ENCODE assay signal across 21 cellular contexts in genomic region chr17:45742251-45742650, GRCh38. TPM values are rescaled to one million over a fixed set of nuclear protein-coding genes. Genes with fewer than 3 reads are reported as not detected.
A peak's percentile ranks its signal among the peaks of the same experiment; 100 is the strongest.
DNase-seq lines count a peak whose midpoint lies in the region; ATAC-seq and TF ChIP-seq lines count a peak whose summit lies in the region.
"Had no signal": no experiment of that assay in that cellular context is flagged by ENCODE, and none has a peak within 500 bp of the region (broad histone marks: within the 10 kb centered on the region; RNA-seq: fewer than 3 reads in every experiment).

No MANE protein-coding gene starts in this region.

- WGBS in body of pancreas, 2 donors = 79 to 93% methylated on average over 1 of the region's 1 CpG

- H3K4me1 ChIP-seq in body of pancreas = no peaks in the 10 kb centered on the region
- H3K4me1 ChIP-seq: HAP-1 had no signal

- peak; percentile 26; the same call in 1 of the 2 replicates for TF ChIP-seq RAD21 in Ishikawa (IDR thresholded peaks at IDR 0.05; ENCODE audit: low read depth)

- H3K4me3 ChIP-seq in kidney epithelial cell (ENCODE audit: low read depth, low read length) (no peak overlapping the region), body of pancreas (no peak overlapping the region)
- H3K4me3 ChIP-seq: GM12878, GM23248, HAP-1 had no signal

- H3K27me3 ChIP-seq in kidney epithelial cell (ENCODE audit: control insufficient read depth, insufficient read depth, low read length) (peaks cover 4% of the 10 kb centered on the region), body of pancreas (no peaks in the 10 kb centered on the region)

- TF ChIP-seq CTCF in kidney epithelial cell (IDR thresholded peaks at IDR 0.05; ENCODE audit: insufficient read depth, low read length, poor library complexity, severe bottlenecking) = no peak
- TF ChIP-seq CTCF in body of pancreas (IDR thresholded peaks at IDR 0.05) = no peak

- no peaks in the 10 kb centered on the region for H3K9me3 ChIP-seq in body of pancreas
- H3K9me3 ChIP-seq: BE2C, HAP-1 had no signal

- peak; percentile 97 for TF ChIP-seq EP300 in Ishikawa (IDR thresholded peaks at IDR 0.05; ENCODE audit: borderline replicate concordance)

- no peak overlapping the region for H3K27ac ChIP-seq in body of pancreas
- H3K27ac ChIP-seq: GM23248 had no signal

- no peak for ATAC-seq in body of pancreas
- ATAC-seq: GM12878 had no signal

- TF ChIP-seq POLR2A in body of pancreas (IDR thresholded peaks at IDR 0.05) = no peak

- intact Hi-C loops in body of pancreas (cut with DNase I) = no loop called here

- DNase-seq in kidney epithelial cell (ENCODE audit: low read depth) (peak; percentile 29), renal cortical epithelial cell (ENCODE audit: low read depth) (peak; percentile 40), body of pancreas (no peak), medulla oblongata (ENCODE audit: extremely low spot score) (no peak), NCI-H2227 (lab: John Stamatoyannopoulos, UW; ENCODE audit: unreplicated experiment) (no peak), NOMO-1 treated with DMSO at 0.1 percent for 48 hours (lab: John Stamatoyannopoulos, UW; ENCODE audit: unreplicated experiment) (no peak)
- DNase-seq: ACHN; BE2C; C1 segment of cervical spinal cord; CD4-positive, CD25-positive, alpha-beta regulatory T cell; CD8-positive, alpha-beta memory T cell; COR-L47; DMS153; DND-41; EL; GM23248 had no signal

- H3K36me3 ChIP-seq in kidney epithelial cell (ENCODE audit: control insufficient read depth, insufficient read depth, low read length) (no peaks in the 10 kb centered on the region), body of pancreas (replicated peaks in 1 of 2; ENCODE audit: insufficient read depth in 1 of 2, low read depth in 2 of 2) (no peaks in the 10 kb centered on the region)
- H3K36me3 ChIP-seq: BE2C, HAP-1 had no signal

TF ChIP-seq in Ishikawa, 13 proteins besides CTCF, POLR2A, EP300 and RAD21:
- TF ChIP-seq REST (IDR thresholded peaks at IDR 0.05; ENCODE audit: low read depth) = no peak
- no peak for TF ChIP-seq CREB1 (IDR thresholded peaks at IDR 0.05; ENCODE audit: low read depth)
- no peak for TF ChIP-seq ZBTB7A (IDR thresholded peaks at IDR 0.05; ENCODE audit: low read depth)
- peak; percentile 90 for TF ChIP-seq FOXM1 (IDR thresholded peaks at IDR 0.05; ENCODE audit: borderline replicate concordance, low read depth)
- no peak for TF ChIP-seq EGR1 (IDR thresholded peaks at IDR 0.05)
- TF ChIP-seq USF1 (IDR thresholded peaks at IDR 0.05) = no peak; the same call in 1 of the 2 replicates
- peak; percentile 95; the same call in 1 of the 2 replicates for TF ChIP-seq TCF12 (IDR thresholded peaks at IDR 0.05; ENCODE audit: low read depth)
- TF ChIP-seq NFIC (IDR thresholded peaks at IDR 0.05) = peak; percentile 82
- 0 out of 2 replicates have a peak, but pooled peaks have one; percentile 55 for TF ChIP-seq YY1 (IDR thresholded peaks at IDR 0.05; ENCODE audit: low read depth)
- TF ChIP-seq CEBPB (IDR thresholded peaks at IDR 0.05) = peak; percentile 26; the same call in 1 of the 2 replicates
- TF ChIP-seq TAF1 (IDR thresholded peaks at IDR 0.05; ENCODE audit: low read depth) = no peak
- no peak; the same call in 1 of the 2 replicates for TF ChIP-seq MAX (IDR thresholded peaks at IDR 0.05)
- TF ChIP-seq TEAD4 (IDR thresholded peaks at IDR 0.05) = peak; percentile 94
TF ChIP-seq in Ishikawa: peak in this region for 6.

RNA-seq across cellular contexts. Expression of gene CRHR1, which starts 41.9 kb away (rescaled TPM):
- total RNA-seq in kidney epithelial cell (not detected in 2 replicates), renal cortical epithelial cell (not detected in 2 replicates), body of pancreas (not detected)
- total RNA-seq: CD4-positive, CD25-positive, alpha-beta regulatory T cell; CD8-positive, alpha-beta memory T cell; G401; GM23248; HT-29 had no signal

Comparison
In these comparisons a context has a peak if more than half of its experiments do, and no peak if none do; other contexts are left out.
1. DNase-seq: peak in kidney epithelial cell (single experiment) and renal cortical epithelial cell (single experiment); none in body of pancreas (0 of 4), medulla oblongata (single experiment), NCI-H2227 (single experiment) and NOMO-1 treated with DMSO at 0.1 percent for 48 hours (single experiment).